30 cellular contexts compared by ENCODE assay signal in genomic region chr2:97889156-97889555, GRCh38.
"Had no signal": no experiment of that assay in that cellular context is flagged by ENCODE, and none has a peak within 500 bp of the region (broad histone marks: within the 10 kb centered on the region; RNA-seq: fewer than 3 reads in every experiment).

No MANE protein-coding gene starts in this region.

- H3K4me1 ChIP-seq: left lung, lower lobe of right lung, prostate gland, stomach, suprapubic skin, tibial artery, upper lobe of right lung had no signal

- DNase-seq: hippocampal formation; left colon; left lung; lower lobe of right lung; mammary epithelial cell; mesendoderm; naive B cell; natural killer cell; ovary; posterior cingulate gyrus; retina; right cardiac atrium; stimulated activated CD4-positive, alpha-beta T cell treated with anti-CD3 and anti-CD28 coated beads, Interleukin-12 subunit alpha, Interleukin-12 subunit beta, amount 100 ng/mL, for 4 hours; stimulated activated CD4-positive, alpha-beta T cell treated with anti-CD3 and anti-CD28 coated beads, Interleukin-15, amount 100 ng/mL, for 24 hours; stimulated activated CD4-positive, alpha-beta T cell treated with anti-CD3 and anti-CD28 coated beads, Interleukin-2, amount 100 ng/mL, for 24 hours; stimulated activated CD4-positive, alpha-beta T cell treated with anti-CD3 and anti-CD28 coated beads, Interleukin-4, amount 100 ng/mL, for 1 hour; stimulated activated naive B cell treated with anti-CD40 and anti-IgM and Interleukin-4, amounts not matched to agents 10 μg/mL and 1 μg/mL and 100 μg/mL, for 72 hours; stimulated activated naive CD8-positive, alpha-beta T cell treated with anti-CD3 and anti-CD28 coated beads, Interleukin-15, Interleukin-2, amounts not matched to agents 100 U/mL and 50 U/mL, for 24 hours; stomach; tibial artery; trophoblast cell; upper lobe of right lung had no signal

- H3K36me3 ChIP-seq: ovary, prostate gland had no signal

- H3K4me3 ChIP-seq: left lung, lower lobe of right lung, ovary, prostate gland, skin epidermis, stomach, suprapubic skin, thoracic aorta, tibial artery, upper lobe of right lung had no signal

- H3K4me3 Mint-ChIP-seq: mesothelial cell of epicardium; naive B cell; natural killer cell; stimulated activated naive B cell treated with anti-CD40 and anti-IgM and Interleukin-4, amounts not matched to agents 10 μg/mL and 1 μg/mL and 100 μg/mL, for 72 hours had no signal

- H3K27ac ChIP-seq: left lung, lower lobe of right lung, ovary, prostate gland, skin epidermis, stomach, suprapubic skin, thoracic aorta, tibial artery, upper lobe of right lung had no signal

- H3K9me3 ChIP-seq: lower lobe of right lung, prostate gland, suprapubic skin had no signal

- H3K27me3 Mint-ChIP-seq: naive B cell; stimulated activated naive B cell treated with anti-CD40 and anti-IgM and Interleukin-4, amounts not matched to agents 10 μg/mL and 1 μg/mL and 100 μg/mL, for 72 hours had no signal

- H3K4me1 Mint-ChIP-seq: mesothelial cell of epicardium had no signal

- ATAC-seq: left colon; left lung; lower lobe of right lung; natural killer cell; right cardiac atrium; sciatic nerve; stimulated activated naive B cell treated with anti-CD40 and anti-IgM and Interleukin-4, amounts not matched to agents 10 μg/mL and 1 μg/mL and 100 μg/mL, for 72 hours; stimulated activated naive CD8-positive, alpha-beta T cell treated with anti-CD3 and anti-CD28 coated beads, Interleukin-15, Interleukin-2, amounts not matched to agents 100 U/mL and 50 U/mL, for 24 hours; upper lobe of right lung had no signal

- FAIRE-seq: keratinocyte, urothelium cell line had no signal
